In the genomic region with DNA sequence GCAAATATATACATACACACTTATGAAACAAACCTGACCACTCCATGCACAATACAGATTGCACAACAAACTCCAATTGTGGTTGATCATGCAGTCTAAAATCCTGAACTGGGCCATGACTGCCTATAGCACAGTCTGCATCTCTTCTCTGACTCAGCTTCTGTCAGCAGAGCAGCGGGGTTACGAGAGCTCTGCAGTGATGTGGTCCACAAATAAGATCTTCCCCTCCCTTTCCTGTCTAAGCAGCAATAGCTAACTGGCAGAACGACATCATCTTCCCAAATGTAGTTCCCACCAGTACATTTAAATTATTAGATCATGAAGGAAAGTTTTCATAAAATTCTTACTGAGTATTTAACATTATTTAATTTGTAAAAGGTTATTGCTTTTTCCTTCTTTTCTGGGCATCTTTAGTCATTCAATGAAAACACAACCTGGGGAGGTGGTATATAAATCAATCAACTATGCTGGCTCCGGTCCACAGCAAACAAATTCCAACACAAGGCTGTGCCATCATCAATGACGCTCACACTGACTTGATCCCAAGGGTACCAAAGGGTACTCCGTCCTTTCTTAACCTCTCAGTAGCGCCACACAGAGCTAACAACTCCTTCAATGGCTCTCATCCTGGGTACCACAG, we compare ENCODE assay signal across 9 cellular contexts. TPM values are rescaled to one million over a fixed set of nuclear protein-coding genes. Genes with fewer than 3 reads are reported as not detected.
DNase-seq lines count a peak whose midpoint lies in the region; ATAC-seq and TF ChIP-seq lines count a peak whose summit lies in the region.
"Had no signal": no experiment of that assay in that cellular context is flagged by ENCODE, and none has a peak within 500 bp of the region (broad histone marks: within the 10 kb centered on the region; RNA-seq: fewer than 3 reads in every experiment).

No MANE protein-coding gene starts in this region.

- H3K79me2 ChIP-seq in fibroblast of lung (ENCODE audit: control insufficient read depth, insufficient read depth, low read length): peaks cover 95% of the 10 kb centered on the region

- peaks cover 7% of the 10 kb centered on the region for H3K4me1 Mint-ChIP-seq in activated CD4-positive, alpha-beta T cell treated with anti-CD3 and anti-CD28 coated beads for 36 hours
- peaks cover 11% of the 10 kb centered on the region for H3K4me1 Mint-ChIP-seq in T-helper 17 cell
- peaks cover 10% of the 10 kb centered on the region for H3K4me1 Mint-ChIP-seq in mesothelial cell of epicardium

- H3K4me2 ChIP-seq in fibroblast of lung (ENCODE audit: extremely low read depth, insufficient read depth, low read length): peak overlapping the region; percentile 52
- peak overlapping the region; percentile 39 for H3K4me2 ChIP-seq in skeletal muscle satellite cell (ENCODE audit: low read length)

- no peaks in the 10 kb centered on the region for H4K20me1 ChIP-seq in fibroblast of lung (ENCODE audit: control insufficient read depth, extremely low read depth, insufficient read depth, low read length)

- no peak overlapping the region for H3K9ac ChIP-seq in fibroblast of lung (ENCODE audit: insufficient read depth, low read length)
- H3K9ac ChIP-seq in skeletal muscle satellite cell (ENCODE audit: low read depth, low read length): peak overlapping the region; percentile 14

- peak; percentile 88 for ATAC-seq in activated CD4-positive, alpha-beta T cell treated with anti-CD3 and anti-CD28 coated beads for 36 hours
- peak; percentile 38 for ATAC-seq in HG03175 (IDR thresholded peaks at IDR 0.05; ENCODE audit: unreplicated experiment)
- ATAC-seq in T-helper 17 cell: peak; percentile 85
- no peak for ATAC-seq in GM18502 (IDR thresholded peaks at IDR 0.05; ENCODE audit: poor library complexity, unreplicated experiment)

- H3K4me3 Mint-ChIP-seq in activated CD4-positive, alpha-beta T cell treated with anti-CD3 and anti-CD28 coated beads for 36 hours: no peak overlapping the region
- H3K4me3 Mint-ChIP-seq in T-helper 17 cell: no peak overlapping the region
- H3K4me3 Mint-ChIP-seq in mesothelial cell of epicardium: no peak overlapping the region

- peak; percentile 62 for DNase-seq in activated CD4-positive, alpha-beta T cell treated with anti-CD3 and anti-CD28 coated beads for 36 hours
- DNase-seq in activated CD4-positive, alpha-beta T cell treated with anti-CD3 and anti-CD28 coated beads, Interleukin-2, amount 50 U/mL, for 1 hour: no peak
- DNase-seq in T-helper 17 cell (no peak), fibroblast of lung (ENCODE audit: low read depth in 2 of 2) (peak; percentile 96 to 98), mesothelial cell of epicardium (ENCODE audit: low spot score in 2 of 2, unreplicated experiment in 2 of 2) (no peak)

- H3K36me3 ChIP-seq in fibroblast of lung (ENCODE audit: control insufficient read depth, insufficient read depth, low read length): no peaks in the 10 kb centered on the region
- H3K36me3 ChIP-seq in skeletal muscle satellite cell (ENCODE audit: insufficient read depth, low read length): no peaks in the 10 kb centered on the region

- H3K9me3 Mint-ChIP-seq in activated CD4-positive, alpha-beta T cell treated with anti-CD3 and anti-CD28 coated beads for 36 hours (ENCODE audit: low read depth): no peaks in the 10 kb centered on the region
- no peaks in the 10 kb centered on the region for H3K9me3 Mint-ChIP-seq in mesothelial cell of epicardium

- POLR2A ChIA-PET in activated CD4-positive, alpha-beta T cell treated with anti-CD3 and anti-CD28 coated beads for 36 hours (lab: Charles Lee): interaction anchor here (0.5 to 1.2 kb wide), 3 partner anchors 17 to 310 kb away, joined by 4 to 10 read pairs (median 5); a partner anchor contains a TSS

- no peak overlapping the region for H3K4me3 ChIP-seq in fibroblast of lung (replicated peaks in 1 of 4; ENCODE audit: control extremely low read depth in 1 of 4, insufficient read depth in 1 of 4, low read depth in 3 of 4, low read length in 4 of 4)
- H3K4me3 ChIP-seq in skeletal muscle satellite cell (ENCODE audit: low read length): peak overlapping the region; percentile 19

- intact Hi-C loops in activated CD4-positive, alpha-beta T cell treated with anti-CD3 and anti-CD28 coated beads for 36 hours (cut with DNase I, micrococcal nuclease): loop anchor here (1.0 to 2.0 kb wide), 3 partner anchors 18 to 496 kb away; no protein-coding TSS in a partner anchor

- no peaks in the 10 kb centered on the region for H3K27me3 Mint-ChIP-seq in activated CD4-positive, alpha-beta T cell treated with anti-CD3 and anti-CD28 coated beads for 36 hours
- H3K27me3 Mint-ChIP-seq in T-helper 17 cell: no peaks in the 10 kb centered on the region
- H3K27me3 Mint-ChIP-seq in mesothelial cell of epicardium (ENCODE audit: low read depth): no peaks in the 10 kb centered on the region

- CTCF ChIA-PET in activated CD4-positive, alpha-beta T cell treated with anti-CD3 and anti-CD28 coated beads for 36 hours (lab: Charles Lee): interaction anchor here (0.6 to 1.4 kb wide), 7 partner anchors 9 to 1178 kb away, joined by 3 to 6 read pairs (median 4); no protein-coding TSS in a partner anchor

- H3K9me3 ChIP-seq in T-helper 17 cell (ENCODE audit: control insufficient read depth, low read length, poor library complexity, severe bottlenecking) (no peaks in the 10 kb centered on the region), fibroblast of lung (ENCODE audit: control insufficient read depth, insufficient read depth, low read depth, low read length) (no peaks in the 10 kb centered on the region), skeletal muscle satellite cell (replicated peaks; ENCODE audit: low read length) (no peaks in the 10 kb centered on the region)

- H2AFZ ChIP-seq in fibroblast of lung (ENCODE audit: low read length): no peak overlapping the region

- peak overlapping the region; percentile 63 for H3K27ac ChIP-seq in fibroblast of lung (ENCODE audit: insufficient read depth, low read length)
- H3K27ac ChIP-seq: VCaP had no signal

- no peak for TF ChIP-seq CTCF in fibroblast of lung (conservative IDR thresholded peaks at IDR 0.05 in 1 of 2, IDR thresholded peaks at IDR 0.05 in 1 of 2; ENCODE audit: low read depth in 1 of 2, low read length in 2 of 2)
- TF ChIP-seq CTCF in mesothelial cell of epicardium (IDR thresholded peaks at IDR 0.05; ENCODE audit: unreplicated experiment): no peak

- peaks cover 20% of the 10 kb centered on the region for H3K4me1 ChIP-seq in fibroblast of lung (ENCODE audit: control insufficient read depth, extremely low read depth, insufficient read depth, low read length)
- peaks cover 34% of the 10 kb centered on the region for H3K4me1 ChIP-seq in skeletal muscle satellite cell (ENCODE audit: control insufficient read depth, insufficient read depth, low read length)

- H3K27me3 ChIP-seq in fibroblast of lung (ENCODE audit: control insufficient read depth, insufficient read depth, low read length) (no peaks in the 10 kb centered on the region), skeletal muscle satellite cell (ENCODE audit: control insufficient read depth, insufficient read depth, low read length) (no peaks in the 10 kb centered on the region)

- no peak overlapping the region for H3K27ac Mint-ChIP-seq in activated CD4-positive, alpha-beta T cell treated with anti-CD3 and anti-CD28 coated beads for 36 hours
- H3K27ac Mint-ChIP-seq in T-helper 17 cell (no peak overlapping the region), mesothelial cell of epicardium (no peak overlapping the region)

- no peaks in the 10 kb centered on the region for H3K36me3 Mint-ChIP-seq in activated CD4-positive, alpha-beta T cell treated with anti-CD3 and anti-CD28 coated beads for 36 hours (ENCODE audit: low read depth)
- peaks cover 6% of the 10 kb centered on the region for H3K36me3 Mint-ChIP-seq in T-helper 17 cell (ENCODE audit: low read depth)
- peaks cover 3% of the 10 kb centered on the region for H3K36me3 Mint-ChIP-seq in mesothelial cell of epicardium

RNA-seq across cellular contexts. Expression of a gene that starts 17.1 kb away (rescaled TPM):
- total RNA-seq in activated CD4-positive, alpha-beta T cell treated with anti-CD3 and anti-CD28 coated beads for 36 hours: 10 to 100 TPM; 19.7 to 25.9 TPM
- 10 to 100 TPM; 26.6 to 71.2 TPM for total RNA-seq in T-helper 17 cell
- 105 and 173 TPM in 2 replicates for total RNA-seq in fibroblast of lung
- polyA plus RNA-seq in fibroblast of lung: 105 and 134 TPM in 2 replicates
- polyA plus RNA-seq in fibroblast of lung (2012): 48.3 and 58.6 TPM in 2 replicates
- polyA minus RNA-seq in fibroblast of lung (ENCODE audit: low replicate concordance): 27.4 and 39.4 TPM in 2 replicates
- 62.7 and 80.6 TPM in 2 replicates for total RNA-seq in skeletal muscle satellite cell (2012; rRNA removed)
- 117 to 119 TPM (median 119 TPM) in 3 replicates for total RNA-seq in mesothelial cell of epicardium

Comparison
In these comparisons a context has a peak if more than half of its experiments do, and no peak if none do; other contexts are left out.
1. DNase-seq: peak in activated CD4-positive, alpha-beta T cell treated with anti-CD3 and anti-CD28 coated beads for 36 hours (single experiment) and fibroblast of lung (2 of 2); none in activated CD4-positive, alpha-beta T cell treated with anti-CD3 and anti-CD28 coated beads, Interleukin-2, amount 50 U/mL, for 1 hour (single experiment), T-helper 17 cell (0 of 3) and mesothelial cell of epicardium (0 of 2).